In genomic region chr18:74734013-74734444, GRCh38 we compare ENCODE assay signal across 17 cellular contexts.
DNase-seq lines count a peak whose midpoint lies in the region; ATAC-seq, FAIRE-seq and TF ChIP-seq lines count a peak whose summit lies in the region.
"Had no signal": no experiment of that assay in that cellular context is flagged by ENCODE, and none has a peak within 500 bp of the region (broad histone marks: within the 10 kb centered on the region; RNA-seq: fewer than 3 reads in every experiment).

No MANE protein-coding gene starts in this region.

- H3K27ac Mint-ChIP-seq in activated T-cell treated with anti-CD3 and anti-CD28 coated beads, Interleukin-2, amount 50 U/mL, for 72 hours, result peak overlapping the region; percentile 88
- H3K27ac Mint-ChIP-seq in nephron progenitor cell, result peak overlapping the region; percentile 86

- H3K9ac ChIP-seq in kidney (ENCODE audit: low read length in 2 of 2) (no peak overlapping the region), Karpas-422 (ENCODE audit: low read length) (no peak overlapping the region)
- H3K9ac ChIP-seq: KMS-11 had no signal

- no peak overlapping the region for H2AFZ ChIP-seq in Karpas-422 (ENCODE audit: low read length)

- no peak overlapping the region for H3K4me3 Mint-ChIP-seq in activated T-cell treated with anti-CD3 and anti-CD28 coated beads, Interleukin-2, amount 50 U/mL, for 72 hours
- peak overlapping the region; percentile 61 for H3K4me3 Mint-ChIP-seq in nephron progenitor cell

- no peaks in the 10 kb centered on the region for H3K27me3 Mint-ChIP-seq in activated T-cell treated with anti-CD3 and anti-CD28 coated beads, Interleukin-2, amount 50 U/mL, for 72 hours (ENCODE audit: low read depth)
- H3K27me3 Mint-ChIP-seq in nephron progenitor cell (ENCODE audit: low read depth, poor library complexity), result peaks cover 6% of the 10 kb centered on the region

- H3K4me3 ChIP-seq in kidney (ENCODE audit: low read length in 2 of 2) (no peak overlapping the region), Karpas-422 (ENCODE audit: low read length) (no peak overlapping the region)
- H3K4me3 ChIP-seq: SJSA1 had no signal

- H3K9me3 ChIP-seq in kidney (ENCODE audit: control insufficient read depth in 1 of 2, low read length in 2 of 2) (no peaks in the 10 kb centered on the region), Karpas-422 (ENCODE audit: low read length) (no peaks in the 10 kb centered on the region)
- H3K9me3 ChIP-seq: SJSA1 had no signal

- intact Hi-C loops in kidney (cut with DNase I), result no loop called here

- H3K27ac ChIP-seq in kidney (ENCODE audit: low read depth in 2 of 2, low read length in 2 of 2) (no peak overlapping the region), Karpas-422 (ENCODE audit: low read length) (no peak overlapping the region)
- H3K27ac ChIP-seq: KMS-11, RWPE1, SJSA1 had no signal

- H3K9me3 Mint-ChIP-seq in activated T-cell treated with anti-CD3 and anti-CD28 coated beads, Interleukin-2, amount 50 U/mL, for 72 hours, result no peaks in the 10 kb centered on the region
- H3K9me3 Mint-ChIP-seq in nephron progenitor cell, result no peaks in the 10 kb centered on the region

- FAIRE-seq in kidney (lab: Jason Lieb, UNC), result no peak

- H3K36me3 Mint-ChIP-seq in activated T-cell treated with anti-CD3 and anti-CD28 coated beads, Interleukin-2, amount 50 U/mL, for 72 hours (ENCODE audit: insufficient read depth in 2 of 2), result peaks cover 0 to 2% of the 10 kb centered on the region in 2 donors
- no peaks in the 10 kb centered on the region for H3K36me3 Mint-ChIP-seq in nephron progenitor cell (ENCODE audit: low read depth)

- H3K4me1 ChIP-seq in kidney (ENCODE audit: control insufficient read depth in 1 of 2, insufficient read depth in 1 of 2, low read depth in 1 of 2, low read length in 2 of 2) (peaks cover 0 to 9% of the 10 kb centered on the region in 2 donors), Karpas-422 (ENCODE audit: low read length) (no peaks in the 10 kb centered on the region)

- H3K36me3 ChIP-seq in kidney (ENCODE audit: control insufficient read depth in 1 of 2, insufficient read depth in 2 of 2, low read length in 2 of 2) (no peaks in the 10 kb centered on the region), Karpas-422 (ENCODE audit: insufficient read depth, low read length) (no peaks in the 10 kb centered on the region)
- H3K36me3 ChIP-seq: SJSA1 had no signal

- no peak for DNase-seq in activated T-cell treated with anti-CD3 and anti-CD28 coated beads, Interleukin-2, amount 50 U/mL, for 72 hours
- no peak for DNase-seq in activated T-cell treated with anti-CD3 and anti-CD28 coated beads, Interleukin-2, amount 50 U/mL, for 48 hours
- DNase-seq in kidney, result peak; percentile 13
- no peak for DNase-seq in nephron progenitor cell
- no peak for DNase-seq in stimulated activated CD8-positive, alpha-beta memory T cell treated with anti-CD3 and anti-CD28 coated beads, Interleukin-4, amount 100 ng/mL, for 48 hours
- DNase-seq in Karpas-422, result no peak
- DNase-seq: C1 segment of cervical spinal cord, EL, MM.1S, NCI-H1092 treated with DMSO at 0.1 percent for 48 hours, NCI-H1694, NCI-H226, NCI-H748 treated with DMSO at 0.1 percent for 48 hours had no signal

- no peaks in the 10 kb centered on the region for H3K27me3 ChIP-seq in Karpas-422 (ENCODE audit: low read length)
- H3K27me3 ChIP-seq: SJSA1 had no signal

- TF ChIP-seq CTCF in kidney (IDR thresholded peaks at IDR 0.05; ENCODE audit: borderline replicate concordance, extremely low read depth, insufficient read depth) (no peak), nephron progenitor cell (IDR thresholded peaks at IDR 0.05) (no peak)

- H3K9me2 ChIP-seq in Karpas-422 (replicated peaks; ENCODE audit: insufficient read depth, low read length), result no peaks in the 10 kb centered on the region

- H3K4me2 ChIP-seq in Karpas-422 (ENCODE audit: low read depth, low read length, poor library complexity, severe bottlenecking), result no peak overlapping the region
- H3K4me2 ChIP-seq: KMS-11 had no signal

- no peaks in the 10 kb centered on the region for H3K79me2 ChIP-seq in Karpas-422 (ENCODE audit: low read length)

- no peaks in the 10 kb centered on the region for H3K4me1 Mint-ChIP-seq in activated T-cell treated with anti-CD3 and anti-CD28 coated beads, Interleukin-2, amount 50 U/mL, for 72 hours (ENCODE audit: low read depth)
- peaks cover 27% of the 10 kb centered on the region for H3K4me1 Mint-ChIP-seq in nephron progenitor cell

- no peak for ATAC-seq in activated T-cell treated with anti-CD3 and anti-CD28 coated beads, Interleukin-2, amount 50 U/mL, for 72 hours (replicated peaks in 1 of 2)
- no peak for ATAC-seq in HG03139 (IDR thresholded peaks at IDR 0.05; ENCODE audit: unreplicated experiment)

- H4K20me1 ChIP-seq in Karpas-422 (ENCODE audit: insufficient read depth, low read depth, low read length), result 0 out of 2 replicates have a peak, but pooled peaks cover 4% of the 10 kb centered on the region
